ENCODE assay signal across 1 cellular context in genomic region chr17:81804559-81805399, GRCh38.
TF ChIP-seq lines count a peak whose summit lies in the region.

No MANE protein-coding gene starts in this region.

TF ChIP-seq in HepG2, 621 proteins besides CTCF, POLR2A, EP300 and RAD21 (continued from another document and continues in another):
- TF ChIP-seq PCBP2 (optimal IDR thresholded peaks at IDR 0.05; ENCODE audit: low read depth, low read length, poor library complexity, severe bottlenecking) (no peak), SOX6 (IDR thresholded peaks at IDR 0.05) (no peak), SOX6 (CRISPR knock-in tag; IDR thresholded peaks at IDR 0.05) (no peak), NFKBIZ (CRISPR knock-in tag; IDR thresholded peaks at IDR 0.05) (no peak), ZNF597 (CRISPR knock-in tag; IDR thresholded peaks at IDR 0.05) (no peak), ZBTB21 (CRISPR knock-in tag; IDR thresholded peaks at IDR 0.05) (no peak), ZSCAN12 (CRISPR knock-in tag; IDR thresholded peaks at IDR 0.05) (no peak), MNT (IDR thresholded peaks at IDR 0.05) (peak; percentile 82), ZFP36L1 (CRISPR knock-in tag; IDR thresholded peaks at IDR 0.05) (no peak), SSRP1 (CRISPR knock-in tag; IDR thresholded peaks at IDR 0.05) (no peak), ZFP62 (CRISPR knock-in tag; IDR thresholded peaks at IDR 0.05) (no peak), FOXP4 (CRISPR knock-in tag; IDR thresholded peaks at IDR 0.05) (peak; percentile 24; the same call in 1 of the 2 replicates), MZF1 (CRISPR knock-in tag; IDR thresholded peaks at IDR 0.05; ENCODE audit: borderline replicate concordance) (no peak), TBP (CRISPR knock-in tag; IDR thresholded peaks at IDR 0.05) (no peak), SP2 (CRISPR knock-in tag; IDR thresholded peaks at IDR 0.05) (no peak), NR2C2 (CRISPR knock-in tag; IDR thresholded peaks at IDR 0.05; ENCODE audit: borderline replicate concordance) (0 out of 2 replicates have a peak, but pooled peaks have one; percentile 22), BORCS8-MEF2B (CRISPR knock-in tag; IDR thresholded peaks at IDR 0.05) (peak; percentile 39; the same call in 1 of the 2 replicates), RARA (CRISPR knock-in tag; IDR thresholded peaks at IDR 0.05) (0 out of 2 replicates have a peak, but pooled peaks have one; percentile 27), MED13 (CRISPR knock-in tag; IDR thresholded peaks at IDR 0.05) (no peak), NFE2L1 (CRISPR knock-in tag; IDR thresholded peaks at IDR 0.05; ENCODE audit: borderline replicate concordance) (no peak), GABPB1 (CRISPR knock-in tag; IDR thresholded peaks at IDR 0.05) (peak; percentile 33; the same call in 1 of the 2 replicates), ARNT2 (CRISPR knock-in tag; IDR thresholded peaks at IDR 0.05; ENCODE audit: low read depth) (no peak), ZNF83 (CRISPR knock-in tag; IDR thresholded peaks at IDR 0.05; ENCODE audit: borderline replicate concordance) (no peak), ZBTB40 (IDR thresholded peaks at IDR 0.05) (no peak), ZBTB40 (CRISPR knock-in tag; IDR thresholded peaks at IDR 0.05) (no peak), TAF1 (CRISPR knock-in tag; IDR thresholded peaks at IDR 0.05) (no peak), ZBTB42 (CRISPR knock-in tag; IDR thresholded peaks at IDR 0.05) (no peak)
- TF ChIP-seq, protein P1, sequence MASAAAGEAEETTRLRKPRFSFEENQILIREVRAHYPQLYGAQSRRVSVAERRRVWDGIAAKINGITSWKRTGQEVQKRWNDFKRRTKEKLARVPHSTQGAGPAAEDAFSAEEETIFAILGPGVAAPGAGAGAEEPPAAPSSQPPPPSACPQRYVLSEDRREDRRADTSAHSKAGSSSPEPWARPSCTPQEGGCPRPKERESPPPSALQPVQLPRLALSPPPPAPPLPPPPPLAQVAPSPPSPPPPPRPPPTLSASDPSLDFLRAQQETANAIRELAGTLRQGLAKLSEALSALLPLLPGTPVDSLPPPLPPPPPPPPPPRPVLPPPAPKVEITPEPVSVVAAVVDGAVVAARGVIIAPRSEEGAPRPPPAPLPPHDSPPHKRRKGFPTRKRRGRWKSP (CRISPR knock-in tag; IDR thresholded peaks at IDR 0.05): 0 out of 2 replicates have a peak, but pooled peaks have one; percentile 61
- TF ChIP-seq, protein P2, sequence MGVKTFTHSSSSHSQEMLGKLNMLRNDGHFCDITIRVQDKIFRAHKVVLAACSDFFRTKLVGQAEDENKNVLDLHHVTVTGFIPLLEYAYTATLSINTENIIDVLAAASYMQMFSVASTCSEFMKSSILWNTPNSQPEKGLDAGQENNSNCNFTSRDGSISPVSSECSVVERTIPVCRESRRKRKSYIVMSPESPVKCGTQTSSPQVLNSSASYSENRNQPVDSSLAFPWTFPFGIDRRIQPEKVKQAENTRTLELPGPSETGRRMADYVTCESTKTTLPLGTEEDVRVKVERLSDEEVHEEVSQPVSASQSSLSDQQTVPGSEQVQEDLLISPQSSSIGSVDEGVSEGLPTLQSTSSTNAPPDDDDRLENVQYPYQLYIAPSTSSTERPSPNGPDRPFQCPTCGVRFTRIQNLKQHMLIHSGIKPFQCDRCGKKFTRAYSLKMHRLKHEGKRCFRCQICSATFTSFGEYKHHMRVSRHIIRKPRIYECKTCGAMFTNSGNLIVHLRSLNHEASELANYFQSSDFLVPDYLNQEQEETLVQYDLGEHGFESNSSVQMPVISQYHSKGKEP (CRISPR knock-in tag; IDR thresholded peaks at IDR 0.05): no peak
- TF ChIP-seq, protein P3, sequence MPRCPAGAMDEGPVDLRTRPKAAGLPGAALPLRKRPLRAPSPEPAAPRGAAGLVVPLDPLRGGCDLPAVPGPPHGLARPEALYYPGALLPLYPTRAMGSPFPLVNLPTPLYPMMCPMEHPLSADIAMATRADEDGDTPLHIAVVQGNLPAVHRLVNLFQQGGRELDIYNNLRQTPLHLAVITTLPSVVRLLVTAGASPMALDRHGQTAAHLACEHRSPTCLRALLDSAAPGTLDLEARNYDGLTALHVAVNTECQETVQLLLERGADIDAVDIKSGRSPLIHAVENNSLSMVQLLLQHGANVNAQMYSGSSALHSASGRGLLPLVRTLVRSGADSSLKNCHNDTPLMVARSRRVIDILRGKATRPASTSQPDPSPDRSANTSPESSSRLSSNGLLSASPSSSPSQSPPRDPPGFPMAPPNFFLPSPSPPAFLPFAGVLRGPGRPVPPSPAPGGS (CRISPR knock-in tag; IDR thresholded peaks at IDR 0.05): 0 out of 2 replicates have a peak, but pooled peaks have one; percentile 16
- TF ChIP-seq, protein P4, sequence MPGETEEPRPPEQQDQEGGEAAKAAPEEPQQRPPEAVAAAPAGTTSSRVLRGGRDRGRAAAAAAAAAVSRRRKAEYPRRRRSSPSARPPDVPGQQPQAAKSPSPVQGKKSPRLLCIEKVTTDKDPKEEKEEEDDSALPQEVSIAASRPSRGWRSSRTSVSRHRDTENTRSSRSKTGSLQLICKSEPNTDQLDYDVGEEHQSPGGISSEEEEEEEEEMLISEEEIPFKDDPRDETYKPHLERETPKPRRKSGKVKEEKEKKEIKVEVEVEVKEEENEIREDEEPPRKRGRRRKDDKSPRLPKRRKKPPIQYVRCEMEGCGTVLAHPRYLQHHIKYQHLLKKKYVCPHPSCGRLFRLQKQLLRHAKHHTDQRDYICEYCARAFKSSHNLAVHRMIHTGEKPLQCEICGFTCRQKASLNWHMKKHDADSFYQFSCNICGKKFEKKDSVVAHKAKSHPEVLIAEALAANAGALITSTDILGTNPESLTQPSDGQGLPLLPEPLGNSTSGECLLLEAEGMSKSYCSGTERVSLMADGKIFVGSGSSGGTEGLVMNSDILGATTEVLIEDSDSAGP (CRISPR knock-in tag; IDR thresholded peaks at IDR 0.05; ENCODE audit: borderline replicate concordance): peak; percentile 7; the same call in 1 of the 2 replicates
- TF ChIP-seq, protein P5, sequence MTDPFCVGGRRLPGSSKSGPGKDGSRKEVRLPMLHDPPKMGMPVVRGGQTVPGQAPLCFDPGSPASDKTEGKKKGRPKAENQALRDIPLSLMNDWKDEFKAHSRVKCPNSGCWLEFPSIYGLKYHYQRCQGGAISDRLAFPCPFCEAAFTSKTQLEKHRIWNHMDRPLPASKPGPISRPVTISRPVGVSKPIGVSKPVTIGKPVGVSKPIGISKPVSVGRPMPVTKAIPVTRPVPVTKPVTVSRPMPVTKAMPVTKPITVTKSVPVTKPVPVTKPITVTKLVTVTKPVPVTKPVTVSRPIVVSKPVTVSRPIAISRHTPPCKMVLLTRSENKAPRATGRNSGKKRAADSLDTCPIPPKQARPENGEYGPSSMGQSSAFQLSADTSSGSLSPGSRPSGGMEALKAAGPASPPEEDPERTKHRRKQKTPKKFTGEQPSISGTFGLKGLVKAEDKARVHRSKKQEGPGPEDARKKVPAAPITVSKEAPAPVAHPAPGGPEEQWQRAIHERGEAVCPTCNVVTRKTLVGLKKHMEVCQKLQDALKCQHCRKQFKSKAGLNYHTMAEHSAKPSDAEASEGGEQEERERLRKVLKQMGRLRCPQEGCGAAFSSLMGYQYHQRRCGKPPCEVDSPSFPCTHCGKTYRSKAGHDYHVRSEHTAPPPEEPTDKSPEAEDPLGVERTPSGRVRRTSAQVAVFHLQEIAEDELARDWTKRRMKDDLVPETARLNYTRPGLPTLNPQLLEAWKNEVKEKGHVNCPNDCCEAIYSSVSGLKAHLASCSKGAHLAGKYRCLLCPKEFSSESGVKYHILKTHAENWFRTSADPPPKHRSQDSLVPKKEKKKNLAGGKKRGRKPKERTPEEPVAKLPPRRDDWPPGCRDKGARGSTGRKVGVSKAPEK (CRISPR knock-in tag; IDR thresholded peaks at IDR 0.05; ENCODE audit: borderline replicate concordance): no peak
